Comparison of ENCODE assay signal across 15 cellular contexts in genomic region chr12:52130695-52131094, GRCh38. TPM values are rescaled to one million over a fixed set of nuclear protein-coding genes. Genes with fewer than 3 reads are reported as not detected.
DNase-seq lines count a peak whose midpoint lies in the region; TF ChIP-seq lines count a peak whose summit lies in the region.
"Had no signal": no experiment of that assay in that cellular context is flagged by ENCODE, and none has a peak within 500 bp of the region (broad histone marks: within the 10 kb centered on the region; RNA-seq: fewer than 3 reads in every experiment).

No MANE protein-coding gene starts in this region.

- no peaks in the 10 kb centered on the region for H3K9me3 ChIP-seq in esophagus muscularis mucosa
- H3K9me3 ChIP-seq: thoracic aorta had no signal

- H3K4me3 ChIP-seq in LNCaP clone FGC (ENCODE audit: low read depth, low read length) (no peak overlapping the region), esophagus muscularis mucosa (no peak overlapping the region)
- H3K4me3 ChIP-seq: lung, skin epidermis, thoracic aorta had no signal

- DNase-seq in DMS53 (lab: John Stamatoyannopoulos, UW) (peak; percentile 87), LNCaP clone FGC (ENCODE audit: low read depth) (peak; percentile 50), NCI-H2227 treated with DMSO at 0.1 percent for 48 hours (lab: John Stamatoyannopoulos, UW) (peak; percentile 22), iPS-NIHi11 (ENCODE audit: low spot score) (peak; percentile 65), foreskin melanocyte (no peak), esophagus muscularis mucosa (ENCODE audit: extremely low spot score) (no peak)
- no peak for DNase-seq in activated effector memory CD4-positive, alpha-beta T cell treated with Interleukin-2 at 50 U/mL for 16 hours
- no peak for DNase-seq in activated CD4-positive, alpha-beta T cell treated with anti-CD3 and anti-CD28 coated beads, Interleukin-2, amount 50 U/mL, for 4 hours
- DNase-seq: hippocampal formation had no signal

- no peak for TF ChIP-seq EP300 in esophagus muscularis mucosa (IDR thresholded peaks at IDR 0.05)

- intact Hi-C loops in esophagus muscularis mucosa (cut with DNase I): no loop called here

- H3K4me1 ChIP-seq in esophagus muscularis mucosa: peaks cover 0 to 17% (median 15%) of the 10 kb centered on the region in 4 donors

- no peak for TF ChIP-seq POLR2A in esophagus muscularis mucosa (IDR thresholded peaks at IDR 0.05; ENCODE audit: low read depth)

- peaks cover 0 to 6% (median 0%) of the 10 kb centered on the region in 4 donors for H3K27me3 ChIP-seq in esophagus muscularis mucosa

- no peak overlapping the region for H3K27ac ChIP-seq in esophagus muscularis mucosa (replicated peaks in 1 of 4)
- H3K27ac ChIP-seq: epithelial cell of prostate, skin epidermis, thoracic aorta had no signal

- H3K36me3 ChIP-seq in esophagus muscularis mucosa: no peaks in the 10 kb centered on the region
- H3K36me3 ChIP-seq: thoracic aorta had no signal

- WGBS in esophagus muscularis mucosa: 84% methylated on average over 6 of the region's 6 CpGs

- TF ChIP-seq CTCF in LNCaP clone FGC (IDR thresholded peaks at IDR 0.05; ENCODE audit: control insufficient read depth, extremely low read depth, insufficient read depth): no peak
- TF ChIP-seq CTCF in esophagus muscularis mucosa (IDR thresholded peaks at IDR 0.05): no peak

RNA-seq across cellular contexts. Expression of gene SMIM41, which starts 51.2 kb away (rescaled TPM):
- 10 to 100 TPM in 1 of 4 donors, 1 to 10 TPM in 3; 2.1 to 26.6 (median 5.6) TPM for total RNA-seq in esophagus muscularis mucosa
- total RNA-seq: activated naive CD4-positive, alpha-beta T cell treated with anti-CD3 and anti-CD28 coated beads, Interleukin-2, amount 50 U/mL, for 72 hours; T-helper 2 cell treated with Interferon-gamma antibody and Interleukin-4, amounts not matched to agents 100 ng/mL and 5 ng/mL, for 36 hours had no signal

Comparison
In these comparisons a context has a peak if more than half of its experiments do, and no peak if none do; other contexts are left out.
1. DNase-seq: peak in DMS53 (single experiment), LNCaP clone FGC (single experiment), NCI-H2227 treated with DMSO at 0.1 percent for 48 hours (single experiment) and iPS-NIHi11 (single experiment); none in foreskin melanocyte (single experiment), activated effector memory CD4-positive, alpha-beta T cell treated with Interleukin-2 at 50 U/mL for 16 hours (single experiment), esophagus muscularis mucosa (single experiment) and activated CD4-positive, alpha-beta T cell treated with anti-CD3 and anti-CD28 coated beads, Interleukin-2, amount 50 U/mL, for 4 hours (0 of 2).